Comparison of ENCODE assay signal across 1 cellular context in genomic region chr16:70470927-70471341, GRCh38.
TF ChIP-seq lines count a peak whose summit lies in the region.

No MANE protein-coding gene starts in this region.

TF ChIP-seq in endothelial cell of umbilical vein, 7 proteins besides CTCF, POLR2A, EP300 and RAD21:
- TF ChIP-seq GATA2 (IDR thresholded peaks at IDR 0.05; ENCODE audit: insufficient read depth, insufficient read length, low read depth, low read length): no peak
- TF ChIP-seq MYC (IDR thresholded peaks at IDR 0.05; ENCODE audit: low read depth, low read length): no peak
- TF ChIP-seq JUN (IDR thresholded peaks at IDR 0.05; ENCODE audit: borderline replicate concordance, insufficient read depth, insufficient read length, low read depth): no peak
- no peak for TF ChIP-seq FOS (IDR thresholded peaks at IDR 0.05; ENCODE audit: borderline replicate concordance, insufficient read depth, low read length)
- TF ChIP-seq MAX (IDR thresholded peaks at IDR 0.05; ENCODE audit: insufficient read depth, insufficient read length): no peak
- TF ChIP-seq EZH2 (IDR thresholded peaks at IDR 0.05; ENCODE audit: borderline replicate concordance, low read depth, low read length, severe bottlenecking): no peak
- no peak for TF ChIP-seq POLR2AphosphoS5 (IDR thresholded peaks at IDR 0.05; ENCODE audit: insufficient read depth, low read depth, low read length)
